In the genomic region with DNA sequence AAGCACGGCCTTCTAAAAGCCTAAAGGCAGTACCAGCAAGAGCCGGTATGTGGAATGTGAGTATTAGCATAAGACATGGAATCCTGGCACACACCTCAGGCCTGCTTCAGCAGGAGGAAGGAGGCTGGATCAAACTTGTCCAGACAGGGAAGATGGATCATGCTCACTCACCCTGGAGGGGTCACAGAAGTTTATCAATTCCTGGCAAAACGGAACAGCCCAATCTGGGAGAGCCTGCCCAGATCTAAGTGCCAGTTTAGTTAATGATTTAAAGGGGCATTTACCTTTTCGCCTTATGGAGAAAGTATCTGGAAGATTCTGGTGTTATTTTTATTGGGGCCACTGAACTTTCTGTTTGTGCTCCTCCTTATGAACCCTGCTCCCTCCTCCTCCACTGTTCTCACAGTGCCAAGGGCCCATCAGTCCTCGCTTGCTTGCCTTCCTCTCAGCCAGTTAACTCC, we compare ENCODE assay signal across 1 cellular context.
TF ChIP-seq lines count a peak whose summit lies in the region.

No MANE protein-coding gene starts in this region.

TF ChIP-seq in IMR-90, 13 proteins besides CTCF, POLR2A, EP300 and RAD21 (continued from another document):
- TF ChIP-seq, protein P1, sequence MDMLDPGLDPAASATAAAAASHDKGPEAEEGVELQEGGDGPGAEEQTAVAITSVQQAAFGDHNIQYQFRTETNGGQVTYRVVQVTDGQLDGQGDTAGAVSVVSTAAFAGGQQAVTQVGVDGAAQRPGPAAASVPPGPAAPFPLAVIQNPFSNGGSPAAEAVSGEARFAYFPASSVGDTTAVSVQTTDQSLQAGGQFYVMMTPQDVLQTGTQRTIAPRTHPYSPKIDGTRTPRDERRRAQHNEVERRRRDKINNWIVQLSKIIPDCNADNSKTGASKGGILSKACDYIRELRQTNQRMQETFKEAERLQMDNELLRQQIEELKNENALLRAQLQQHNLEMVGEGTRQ (IDR thresholded peaks at IDR 0.05; ENCODE audit: low read depth, low read length) = no peak
- no peak for TF ChIP-seq MAZ (IDR thresholded peaks at IDR 0.05; ENCODE audit: borderline replicate concordance, low read depth, low read length)
